In the genomic region with DNA sequence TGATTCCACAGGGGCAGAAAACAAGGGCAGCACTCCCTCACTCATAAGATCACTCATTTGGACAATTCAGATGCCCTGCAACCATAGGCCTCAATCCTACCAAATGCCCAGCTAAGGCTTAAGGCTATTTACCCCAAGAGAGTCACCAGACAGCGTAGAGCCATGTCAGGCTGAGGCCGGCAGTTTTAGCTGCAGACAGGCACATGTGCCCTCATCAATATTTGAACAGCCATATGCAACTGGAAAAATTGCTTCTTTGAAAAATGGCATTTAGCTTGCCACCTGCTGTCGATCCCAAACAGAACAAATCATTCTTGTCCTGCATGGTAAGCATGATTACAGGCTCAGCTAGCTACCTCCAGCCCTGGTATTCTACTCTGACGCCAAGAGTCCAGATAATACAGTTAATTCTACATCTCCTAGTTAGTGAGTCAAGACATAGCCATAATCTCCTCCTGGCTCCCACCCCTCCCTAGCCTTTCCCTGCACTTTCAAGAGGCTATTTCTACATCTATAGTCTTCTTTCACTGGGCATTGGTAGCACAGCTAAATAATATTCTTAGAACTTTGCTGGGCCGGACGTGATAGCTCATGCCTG, we compare ENCODE assay signal across 1 cellular context.
TF ChIP-seq lines count a peak whose summit lies in the region.

No MANE protein-coding gene starts in this region.

TF ChIP-seq in HepG2, 621 proteins besides CTCF, POLR2A, EP300 and RAD21:
- TF ChIP-seq MNT (IDR thresholded peaks at IDR 0.05) (0 out of 2 replicates have a peak, but pooled peaks have one; percentile 7), ZNF281 (CRISPR knock-in tag; IDR thresholded peaks at IDR 0.05; ENCODE audit: borderline replicate concordance) (no peak), ZNF556 (CRISPR knock-in tag; IDR thresholded peaks at IDR 0.05; ENCODE audit: borderline replicate concordance) (no peak), ZNF24 (IDR thresholded peaks at IDR 0.05) (no peak), STAG1 (CRISPR knock-in tag; IDR thresholded peaks at IDR 0.05) (peak; percentile 15; the same call in 1 of the 2 replicates), ATRX (CRISPR knock-in tag; IDR thresholded peaks at IDR 0.05; ENCODE audit: borderline replicate concordance) (no peak), ZNF317 (CRISPR knock-in tag; IDR thresholded peaks at IDR 0.05) (no peak), ZFP37 (CRISPR knock-in tag; IDR thresholded peaks at IDR 0.05; ENCODE audit: borderline replicate concordance) (no peak), ZNF207 (IDR thresholded peaks at IDR 0.05; ENCODE audit: borderline replicate concordance) (no peak), BATF2 (CRISPR knock-in tag; IDR thresholded peaks at IDR 0.05) (no peak), PHB2 (IDR thresholded peaks at IDR 0.05; ENCODE audit: partially characterized antibody) (no peak), HDAC1 (CRISPR knock-in tag; IDR thresholded peaks at IDR 0.05) (0 out of 2 replicates have a peak, but pooled peaks have one; percentile 21), HOXA7 (CRISPR knock-in tag; IDR thresholded peaks at IDR 0.05) (no peak), NCOA5 (CRISPR knock-in tag; IDR thresholded peaks at IDR 0.05) (no peak), FOXM1 (CRISPR knock-in tag; IDR thresholded peaks at IDR 0.05) (no peak), TAF15 (IDR thresholded peaks at IDR 0.05; ENCODE audit: low read depth, low read length, poor library complexity, severe bottlenecking) (no peak), HDAC2 (CRISPR knock-in tag; IDR thresholded peaks at IDR 0.05) (peak; percentile 5; the same call in 1 of the 2 replicates), SAP130 (CRISPR knock-in tag; IDR thresholded peaks at IDR 0.05; ENCODE audit: low read depth) (0 out of 2 replicates have a peak, but pooled peaks have one; percentile 20), ZNF558 (CRISPR knock-in tag; IDR thresholded peaks at IDR 0.05; ENCODE audit: borderline replicate concordance) (no peak), PRDM15 (CRISPR knock-in tag; IDR thresholded peaks at IDR 0.05) (no peak), ZNF550 (CRISPR knock-in tag; IDR thresholded peaks at IDR 0.05; ENCODE audit: borderline replicate concordance) (no peak), ZNF720 (CRISPR knock-in tag; IDR thresholded peaks at IDR 0.05) (no peak), HNRNPUL1 (IDR thresholded peaks at IDR 0.05; ENCODE audit: low read depth, low read length) (no peak), ZNF235 (CRISPR knock-in tag; IDR thresholded peaks at IDR 0.05; ENCODE audit: borderline replicate concordance) (no peak), MATR3 (CRISPR knock-in tag; IDR thresholded peaks at IDR 0.05) (no peak), SNAPC5 (CRISPR knock-in tag; IDR thresholded peaks at IDR 0.05; ENCODE audit: borderline replicate concordance) (no peak)
- TF ChIP-seq, protein P1, sequence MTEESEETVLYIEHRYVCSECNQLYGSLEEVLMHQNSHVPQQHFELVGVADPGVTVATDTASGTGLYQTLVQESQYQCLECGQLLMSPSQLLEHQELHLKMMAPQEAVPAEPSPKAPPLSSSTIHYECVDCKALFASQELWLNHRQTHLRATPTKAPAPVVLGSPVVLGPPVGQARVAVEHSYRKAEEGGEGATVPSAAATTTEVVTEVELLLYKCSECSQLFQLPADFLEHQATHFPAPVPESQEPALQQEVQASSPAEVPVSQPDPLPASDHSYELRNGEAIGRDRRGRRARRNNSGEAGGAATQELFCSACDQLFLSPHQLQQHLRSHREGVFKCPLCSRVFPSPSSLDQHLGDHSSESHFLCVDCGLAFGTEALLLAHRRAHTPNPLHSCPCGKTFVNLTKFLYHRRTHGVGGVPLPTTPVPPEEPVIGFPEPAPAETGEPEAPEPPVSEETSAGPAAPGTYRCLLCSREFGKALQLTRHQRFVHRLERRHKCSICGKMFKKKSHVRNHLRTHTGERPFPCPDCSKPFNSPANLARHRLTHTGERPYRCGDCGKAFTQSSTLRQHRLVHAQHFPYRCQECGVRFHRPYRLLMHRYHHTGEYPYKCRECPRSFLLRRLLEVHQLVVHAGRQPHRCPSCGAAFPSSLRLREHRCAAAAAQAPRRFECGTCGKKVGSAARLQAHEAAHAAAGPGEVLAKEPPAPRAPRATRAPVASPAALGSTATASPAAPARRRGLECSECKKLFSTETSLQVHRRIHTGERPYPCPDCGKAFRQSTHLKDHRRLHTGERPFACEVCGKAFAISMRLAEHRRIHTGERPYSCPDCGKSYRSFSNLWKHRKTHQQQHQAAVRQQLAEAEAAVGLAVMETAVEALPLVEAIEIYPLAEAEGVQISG (CRISPR knock-in tag; IDR thresholded peaks at IDR 0.05), result 0 out of 2 replicates have a peak, but pooled peaks have one; percentile 17
- TF ChIP-seq, protein P2, sequence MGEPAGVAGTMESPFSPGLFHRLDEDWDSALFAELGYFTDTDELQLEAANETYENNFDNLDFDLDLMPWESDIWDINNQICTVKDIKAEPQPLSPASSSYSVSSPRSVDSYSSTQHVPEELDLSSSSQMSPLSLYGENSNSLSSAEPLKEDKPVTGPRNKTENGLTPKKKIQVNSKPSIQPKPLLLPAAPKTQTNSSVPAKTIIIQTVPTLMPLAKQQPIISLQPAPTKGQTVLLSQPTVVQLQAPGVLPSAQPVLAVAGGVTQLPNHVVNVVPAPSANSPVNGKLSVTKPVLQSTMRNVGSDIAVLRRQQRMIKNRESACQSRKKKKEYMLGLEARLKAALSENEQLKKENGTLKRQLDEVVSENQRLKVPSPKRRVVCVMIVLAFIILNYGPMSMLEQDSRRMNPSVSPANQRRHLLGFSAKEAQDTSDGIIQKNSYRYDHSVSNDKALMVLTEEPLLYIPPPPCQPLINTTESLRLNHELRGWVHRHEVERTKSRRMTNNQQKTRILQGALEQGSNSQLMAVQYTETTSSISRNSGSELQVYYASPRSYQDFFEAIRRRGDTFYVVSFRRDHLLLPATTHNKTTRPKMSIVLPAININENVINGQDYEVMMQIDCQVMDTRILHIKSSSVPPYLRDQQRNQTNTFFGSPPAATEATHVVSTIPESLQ (CRISPR knock-in tag; conservative IDR thresholded peaks at IDR 0.05), result no peak
- TF ChIP-seq, protein P3, sequence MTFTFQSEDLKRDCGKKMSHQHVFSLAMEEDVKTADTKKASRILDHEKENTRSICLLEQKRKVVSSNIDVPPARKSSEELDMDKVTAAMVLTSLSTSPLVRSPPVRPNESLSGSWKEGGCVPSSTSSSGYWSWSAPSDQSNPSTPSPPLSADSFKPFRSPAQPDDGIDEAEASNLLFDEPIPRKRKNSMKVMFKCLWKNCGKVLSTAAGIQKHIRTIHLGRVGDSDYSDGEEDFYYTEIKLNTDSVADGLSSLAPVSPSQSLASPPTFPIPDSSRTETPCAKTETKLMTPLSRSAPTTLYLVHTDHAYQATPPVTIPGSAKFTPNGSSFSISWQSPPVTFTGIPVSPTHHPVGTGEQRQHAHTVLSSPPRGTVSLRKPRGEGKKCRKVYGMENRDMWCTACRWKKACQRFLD (CRISPR knock-in tag; IDR thresholded peaks at IDR 0.05; ENCODE audit: borderline replicate concordance), result no peak
